Comparison of ENCODE assay signal across 2 cellular contexts in the genomic region with DNA sequence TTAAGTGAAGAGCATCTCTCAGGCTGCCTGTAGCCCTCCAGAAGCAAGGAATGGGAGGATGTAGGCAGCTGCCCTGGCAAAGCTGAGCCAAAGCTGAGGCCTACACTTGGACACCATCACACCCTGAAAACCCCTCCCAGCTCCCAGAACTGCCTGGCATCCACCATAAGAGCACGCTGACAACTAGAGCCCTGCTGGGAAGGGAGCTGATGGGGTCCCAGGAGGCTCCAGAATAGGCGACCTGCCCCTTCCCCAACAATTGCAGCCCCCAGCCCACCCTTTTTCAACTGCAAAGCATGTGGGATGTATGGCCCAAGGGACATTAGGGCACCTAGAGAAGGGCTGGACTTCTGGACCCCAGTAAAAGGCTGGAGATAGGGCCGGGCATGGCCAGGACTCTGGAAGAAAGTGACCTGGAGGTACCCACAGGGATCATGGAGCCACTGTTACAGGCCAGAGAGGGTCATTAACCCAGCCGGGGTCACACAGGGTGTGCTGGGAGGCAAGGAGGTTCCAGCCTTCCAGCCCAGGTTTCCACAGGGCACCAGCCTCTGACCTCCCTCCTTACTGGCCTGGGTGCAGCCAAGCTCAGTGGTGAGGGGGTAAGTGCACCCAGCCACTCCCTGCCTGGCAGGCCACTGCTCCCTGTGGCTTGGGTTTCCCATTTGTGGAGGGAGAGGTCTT.
TF ChIP-seq lines count a peak whose summit lies in the region.

No MANE protein-coding gene starts in this region.

TF ChIP-seq in SK-N-SH, 30 proteins besides CTCF, POLR2A, EP300 and RAD21 (continued from another document):
- TF ChIP-seq, protein P1, sequence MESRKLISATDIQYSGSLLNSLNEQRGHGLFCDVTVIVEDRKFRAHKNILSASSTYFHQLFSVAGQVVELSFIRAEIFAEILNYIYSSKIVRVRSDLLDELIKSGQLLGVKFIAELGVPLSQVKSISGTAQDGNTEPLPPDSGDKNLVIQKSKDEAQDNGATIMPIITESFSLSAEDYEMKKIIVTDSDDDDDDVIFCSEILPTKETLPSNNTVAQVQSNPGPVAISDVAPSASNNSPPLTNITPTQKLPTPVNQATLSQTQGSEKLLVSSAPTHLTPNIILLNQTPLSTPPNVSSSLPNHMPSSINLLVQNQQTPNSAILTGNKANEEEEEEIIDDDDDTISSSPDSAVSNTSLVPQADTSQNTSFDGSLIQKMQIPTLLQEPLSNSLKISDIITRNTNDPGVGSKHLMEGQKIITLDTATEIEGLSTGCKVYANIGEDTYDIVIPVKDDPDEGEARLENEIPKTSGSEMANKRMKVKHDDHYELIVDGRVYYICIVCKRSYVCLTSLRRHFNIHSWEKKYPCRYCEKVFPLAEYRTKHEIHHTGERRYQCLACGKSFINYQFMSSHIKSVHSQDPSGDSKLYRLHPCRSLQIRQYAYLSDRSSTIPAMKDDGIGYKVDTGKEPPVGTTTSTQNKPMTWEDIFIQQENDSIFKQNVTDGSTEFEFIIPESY (IDR thresholded peaks at IDR 0.05; ENCODE audit: borderline replicate concordance, low read depth), result no peak
- TF ChIP-seq NRF1 (IDR thresholded peaks at IDR 0.05; ENCODE audit: low read depth, low read length) (no peak), RFX5 (IDR thresholded peaks at IDR 0.05; ENCODE audit: low read length) (no peak), MXI1 (IDR thresholded peaks at IDR 0.05; ENCODE audit: low read depth, low read length) (no peak), POLR2AphosphoS5 (IDR thresholded peaks at IDR 0.05; ENCODE audit: low read depth, low read length) (no peak), SMC3 (IDR thresholded peaks at IDR 0.05; ENCODE audit: low read depth, low read length) (no peak), TAF1 (IDR thresholded peaks at IDR 0.05; ENCODE audit: borderline replicate concordance, low read depth, low read length) (no peak), GABPA (IDR thresholded peaks at IDR 0.05; ENCODE audit: low read depth) (no peak), EZH2phosphoT487 (IDR thresholded peaks at IDR 0.05; ENCODE audit: borderline replicate concordance, low read depth) (no peak)
- TF ChIP-seq, protein P2, sequence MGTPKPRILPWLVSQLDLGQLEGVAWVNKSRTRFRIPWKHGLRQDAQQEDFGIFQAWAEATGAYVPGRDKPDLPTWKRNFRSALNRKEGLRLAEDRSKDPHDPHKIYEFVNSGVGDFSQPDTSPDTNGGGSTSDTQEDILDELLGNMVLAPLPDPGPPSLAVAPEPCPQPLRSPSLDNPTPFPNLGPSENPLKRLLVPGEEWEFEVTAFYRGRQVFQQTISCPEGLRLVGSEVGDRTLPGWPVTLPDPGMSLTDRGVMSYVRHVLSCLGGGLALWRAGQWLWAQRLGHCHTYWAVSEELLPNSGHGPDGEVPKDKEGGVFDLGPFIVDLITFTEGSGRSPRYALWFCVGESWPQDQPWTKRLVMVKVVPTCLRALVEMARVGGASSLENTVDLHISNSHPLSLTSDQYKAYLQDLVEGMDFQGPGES (IDR thresholded peaks at IDR 0.05; ENCODE audit: low read depth, low read length), result no peak
- TF ChIP-seq, protein P3, sequence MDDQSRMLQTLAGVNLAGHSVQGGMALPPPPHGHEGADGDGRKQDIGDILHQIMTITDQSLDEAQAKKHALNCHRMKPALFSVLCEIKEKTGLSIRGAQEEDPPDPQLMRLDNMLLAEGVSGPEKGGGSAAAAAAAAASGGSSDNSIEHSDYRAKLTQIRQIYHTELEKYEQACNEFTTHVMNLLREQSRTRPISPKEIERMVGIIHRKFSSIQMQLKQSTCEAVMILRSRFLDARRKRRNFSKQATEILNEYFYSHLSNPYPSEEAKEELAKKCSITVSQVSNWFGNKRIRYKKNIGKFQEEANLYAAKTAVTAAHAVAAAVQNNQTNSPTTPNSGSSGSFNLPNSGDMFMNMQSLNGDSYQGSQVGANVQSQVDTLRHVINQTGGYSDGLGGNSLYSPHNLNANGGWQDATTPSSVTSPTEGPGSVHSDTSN (IDR thresholded peaks at IDR 0.05), result no peak

TF ChIP-seq in SK-N-SH treated with all-trans-retinoic acid at 6 μM for 48 hours, 23 proteins besides CTCF, POLR2A, EP300 and RAD21 (continued from another document):
- TF ChIP-seq, protein P4, sequence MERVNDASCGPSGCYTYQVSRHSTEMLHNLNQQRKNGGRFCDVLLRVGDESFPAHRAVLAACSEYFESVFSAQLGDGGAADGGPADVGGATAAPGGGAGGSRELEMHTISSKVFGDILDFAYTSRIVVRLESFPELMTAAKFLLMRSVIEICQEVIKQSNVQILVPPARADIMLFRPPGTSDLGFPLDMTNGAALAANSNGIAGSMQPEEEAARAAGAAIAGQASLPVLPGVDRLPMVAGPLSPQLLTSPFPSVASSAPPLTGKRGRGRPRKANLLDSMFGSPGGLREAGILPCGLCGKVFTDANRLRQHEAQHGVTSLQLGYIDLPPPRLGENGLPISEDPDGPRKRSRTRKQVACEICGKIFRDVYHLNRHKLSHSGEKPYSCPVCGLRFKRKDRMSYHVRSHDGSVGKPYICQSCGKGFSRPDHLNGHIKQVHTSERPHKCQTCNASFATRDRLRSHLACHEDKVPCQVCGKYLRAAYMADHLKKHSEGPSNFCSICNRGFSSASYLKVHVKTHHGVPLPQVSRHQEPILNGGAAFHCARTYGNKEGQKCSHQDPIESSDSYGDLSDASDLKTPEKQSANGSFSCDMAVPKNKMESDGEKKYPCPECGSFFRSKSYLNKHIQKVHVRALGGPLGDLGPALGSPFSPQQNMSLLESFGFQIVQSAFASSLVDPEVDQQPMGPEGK (CRISPR knock-in tag; IDR thresholded peaks at IDR 0.05; ENCODE audit: borderline replicate concordance), result no peak
- TF ChIP-seq PPARA (CRISPR knock-in tag; IDR thresholded peaks at IDR 0.05; ENCODE audit: borderline replicate concordance), result no peak
- TF ChIP-seq SNAI2 (CRISPR knock-in tag; IDR thresholded peaks at IDR 0.05), result no peak
- TF ChIP-seq ZNF8 (CRISPR knock-in tag; IDR thresholded peaks at IDR 0.05), result no peak
- no peak for TF ChIP-seq ARNTL (CRISPR knock-in tag; IDR thresholded peaks at IDR 0.05; ENCODE audit: borderline replicate concordance, low read depth)
- no peak for TF ChIP-seq BACH2 (CRISPR knock-in tag; IDR thresholded peaks at IDR 0.05; ENCODE audit: borderline replicate concordance)
